In the genomic region with DNA sequence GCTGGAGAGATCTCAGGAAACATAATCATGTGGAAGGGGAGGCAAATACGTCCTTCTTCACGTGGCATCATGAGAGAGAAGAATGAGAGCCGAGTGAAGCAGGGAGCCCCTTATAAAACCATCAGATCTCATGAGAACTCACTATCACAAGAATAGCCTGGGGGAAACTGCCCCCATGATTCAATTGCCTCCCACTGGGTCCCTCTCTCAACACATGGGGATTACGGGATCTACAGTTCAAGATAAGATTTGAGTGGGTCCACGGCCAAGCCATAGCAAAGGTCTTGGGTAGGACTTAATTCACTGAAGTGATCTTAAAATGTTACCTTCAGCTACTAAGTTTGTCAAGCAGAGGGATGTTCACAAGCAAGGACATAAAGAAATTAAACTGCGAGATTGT, we compare ENCODE assay signal across 33 cellular contexts.
A peak's percentile ranks its signal among the peaks of the same experiment; 100 is the strongest.
DNase-seq lines count a peak whose midpoint lies in the region; ATAC-seq, FAIRE-seq and TF ChIP-seq lines count a peak whose summit lies in the region.
"Had no signal": no experiment of that assay in that cellular context is flagged by ENCODE, and none has a peak within 500 bp of the region (broad histone marks: within the 10 kb centered on the region; RNA-seq: fewer than 3 reads in every experiment).

No MANE protein-coding gene starts in this region.

- H3K56ac ChIP-seq in mesendoderm (ENCODE audit: low read length) = no peak overlapping the region

- CTCF ChIA-PET in HepG2 (lab: Yijun Ruan, JAX; ENCODE audit: low intra/inter-chr PET ratio, low total read pairs) (no interaction called here), PC-3 (lab: Charles Lee) (no interaction called here)

- no peak overlapping the region for H3K9ac ChIP-seq in HepG2 (ENCODE audit: insufficient read depth, low read depth, low read length)
- H3K9ac ChIP-seq in PC-3 (ENCODE audit: low read length) = no peak overlapping the region
- H3K9ac ChIP-seq in mesendoderm (ENCODE audit: low read length) = no peak overlapping the region
- H3K9ac ChIP-seq in kidney (ENCODE audit: low read length in 2 of 2) = no peak overlapping the region
- H3K9ac ChIP-seq: BLaER1; BLaER1 treated with 17β-estradiol and CSF1 and Interleukin-3, amounts not matched to agents 10 nM and 100 nM had no signal

- H3K79me1 ChIP-seq in mesendoderm (ENCODE audit: low read length) = no peaks in the 10 kb centered on the region

- no peak overlapping the region for H2BK15ac ChIP-seq in mesendoderm (replicated peaks; ENCODE audit: low read depth)

- no peak for DNase-seq in HepG2 (ENCODE audit: low spot score)
- no peak for DNase-seq in right lobe of liver
- DNase-seq in PC-3 = no peak
- DNase-seq in mesendoderm = peak; percentile 14
- no peak for DNase-seq in kidney
- DNase-seq: 8988T; ACHN; AML-193; BE2C; C1 segment of cervical spinal cord; Caco-2; Calu3; CD4-positive, alpha-beta memory T cell; CD4-positive, alpha-beta T cell; CD4-positive, CD25-positive, alpha-beta regulatory T cell; CD8-positive, alpha-beta memory T cell; CD8-positive, alpha-beta T cell; COR-L47; DMS 273 treated with DMSO at 0.1 percent for 48 hours; DMS153; DMS53; DMS79; DMS79 treated with DMSO at 0.1 percent for 48 hours; DND-41; EL had no signal

- no peak overlapping the region for H3K18ac ChIP-seq in mesendoderm (ENCODE audit: low read length)

- WGBS in HepG2 (ENCODE audit: low lambda C conversion rate) = 25% methylated on average over 6 of the region's 6 CpGs
- WGBS in right lobe of liver (ENCODE audit: insufficient coverage, low coverage, low lambda C conversion rate, missing lambda C conversion rate) = 73% methylated on average over 6 of the region's 6 CpGs
- no CpG with 5 or more reads among the region's 6 CpGs for WGBS in mesendoderm (ENCODE audit: extremely low coverage, insufficient coverage, low lambda C conversion rate)

- no peak for FAIRE-seq in HepG2 (lab: Jason Lieb, UNC)
- FAIRE-seq in kidney (lab: Jason Lieb, UNC) = no peak
- FAIRE-seq: A204.1, A549, D721Med had no signal

- H2BK5ac ChIP-seq in mesendoderm (ENCODE audit: low read length) = no peak overlapping the region

- H3K9me2 ChIP-seq in PC-3 (replicated peaks; ENCODE audit: low read length) = no peaks in the 10 kb centered on the region

- intact Hi-C loops in HepG2 (cut with micrococcal nuclease; ENCODE audit: unreplicated experiment) = no loop called here
- intact Hi-C loops in right lobe of liver (cut with DNase I) = no loop called here
- intact Hi-C loops in PC-3 (cut with micrococcal nuclease) = no loop called here
- intact Hi-C loops in kidney (cut with DNase I) = no loop called here

- no peak overlapping the region for H3K4me2 ChIP-seq in HepG2 (ENCODE audit: low read depth, low read length)
- no peak overlapping the region for H3K4me2 ChIP-seq in PC-3 (ENCODE audit: low read length)
- no peak overlapping the region for H3K4me2 ChIP-seq in mesendoderm (ENCODE audit: low read length)
- H3K4me2 ChIP-seq: A549; BLaER1; BLaER1 treated with 17β-estradiol and CSF1 and Interleukin-3, amounts not matched to agents 10 nM and 100 nM had no signal

- H2BK120ac ChIP-seq in mesendoderm (ENCODE audit: low read depth, low read length) = no peak overlapping the region

- H3K27ac ChIP-seq in HepG2 (ENCODE audit: extremely low read length, insufficient read depth, low read length) = no peak overlapping the region
- no peak overlapping the region for H3K27ac ChIP-seq in right lobe of liver
- no peak overlapping the region for H3K27ac ChIP-seq in PC-3 (ENCODE audit: low read length)
- H3K27ac ChIP-seq in mesendoderm (ENCODE audit: low read depth, low read length) = no peak overlapping the region
- H3K27ac ChIP-seq in kidney (ENCODE audit: low read depth in 2 of 2, low read length in 2 of 2) = no peak overlapping the region
- H3K27ac ChIP-seq: 22Rv1; A549; BLaER1; BLaER1 treated with 17β-estradiol and CSF1 and Interleukin-3, amounts not matched to agents 10 nM and 100 nM; C4-2B had no signal

- H3K23ac ChIP-seq in mesendoderm (ENCODE audit: low read length) = no peak overlapping the region

- no peaks in the 10 kb centered on the region for H3K36me3 ChIP-seq in HepG2 (replicated peaks in 1 of 2; ENCODE audit: control insufficient read depth in 1 of 2, insufficient read depth in 2 of 2, low read length in 2 of 2)
- no peaks in the 10 kb centered on the region for H3K36me3 ChIP-seq in right lobe of liver
- no peaks in the 10 kb centered on the region for H3K36me3 ChIP-seq in PC-3 (ENCODE audit: low read depth, low read length)
- H3K36me3 ChIP-seq in mesendoderm (ENCODE audit: control insufficient read depth, insufficient read depth, low read length) = no peaks in the 10 kb centered on the region
- no peaks in the 10 kb centered on the region for H3K36me3 ChIP-seq in kidney (ENCODE audit: control insufficient read depth in 1 of 2, insufficient read depth in 2 of 2, low read length in 2 of 2)
- H3K36me3 ChIP-seq: BE2C; BLaER1; BLaER1 treated with 17β-estradiol and CSF1 and Interleukin-3, amounts not matched to agents 10 nM and 100 nM had no signal

- no peak for TF ChIP-seq RAD21 in HepG2 (CRISPR knock-in tag; IDR thresholded peaks at IDR 0.05)

- H4K8ac ChIP-seq in mesendoderm (ENCODE audit: low read depth, low read length) = no peak overlapping the region

- POLR2A ChIA-PET in HepG2 (lab: Yijun Ruan, JAX) (no interaction called here), PC-3 (lab: Charles Lee; ENCODE audit: unreplicated experiment) (interaction anchor here (0.6 kb wide), 1 partner anchor 11 kb away, joined by 13 read pairs; no protein-coding TSS in a partner anchor)

- TF ChIP-seq EP300 in HepG2 (IDR thresholded peaks at IDR 0.05; ENCODE audit: low read depth in 2 of 2, low read length in 2 of 2) (no peak), HepG2 (CRISPR knock-in tag; IDR thresholded peaks at IDR 0.05; ENCODE audit: borderline replicate concordance) (no peak)

- no peak for TF ChIP-seq CTCF in HepG2 (CRISPR knock-in tag; IDR thresholded peaks at IDR 0.05)
- no peak for TF ChIP-seq CTCF in right lobe of liver (IDR thresholded peaks at IDR 0.05)
- no peak for TF ChIP-seq CTCF in PC-3 (conservative IDR thresholded peaks at IDR 0.05; ENCODE audit: low read depth, low read length)
- TF ChIP-seq CTCF in kidney (IDR thresholded peaks at IDR 0.05; ENCODE audit: borderline replicate concordance, extremely low read depth, insufficient read depth) = no peak

- no peak overlapping the region for H3K4ac ChIP-seq in mesendoderm (ENCODE audit: low read depth, low read length)

- H2AK5ac ChIP-seq in mesendoderm (ENCODE audit: low read length) = no peak overlapping the region

- no TSS peak for BruUV-seq in HepG2 (replicated peaks; lab: Mats Ljungman, UMichigan)
- TSS peak; percentile 4 for BruUV-seq in PC-3 (replicated peaks; lab: Mats Ljungman, UMichigan)

- no peaks in the 10 kb centered on the region for H3F3A ChIP-seq in PC-3 (ENCODE audit: low read length, unreplicated experiment)

- no peak for ATAC-seq in HepG2
- no peak for ATAC-seq in right lobe of liver
- no peak for ATAC-seq in PC-3
- ATAC-seq in HG02642 (IDR thresholded peaks at IDR 0.05; ENCODE audit: poor library complexity, unreplicated experiment) = no peak
- ATAC-seq: A549; CD8-positive, alpha-beta T cell had no signal

- H2AFZ ChIP-seq in HepG2 (ENCODE audit: low read length) (no peak overlapping the region), PC-3 (ENCODE audit: low read length) (no peak overlapping the region)

- H3K9me3 ChIP-seq in HepG2 (ENCODE audit: low read length) (peaks cover 19% of the 10 kb centered on the region), right lobe of liver (no peaks in the 10 kb centered on the region), PC-3 (ENCODE audit: low read length) (no peaks in the 10 kb centered on the region), kidney (ENCODE audit: control insufficient read depth in 1 of 2, low read length in 2 of 2) (no peaks in the 10 kb centered on the region)
- H3K9me3 ChIP-seq: BE2C had no signal

- H3K4me1 ChIP-seq in HepG2 (ENCODE audit: insufficient read depth, low read length) (no peaks in the 10 kb centered on the region), right lobe of liver (no peaks in the 10 kb centered on the region), PC-3 (ENCODE audit: insufficient read depth, low read length) (no peaks in the 10 kb centered on the region), mesendoderm (ENCODE audit: control insufficient read depth, low read depth, low read length) (no peaks in the 10 kb centered on the region), kidney (ENCODE audit: control insufficient read depth in 1 of 2, insufficient read depth in 1 of 2, low read depth in 1 of 2, low read length in 2 of 2) (no peaks in the 10 kb centered on the region)
- H3K4me1 ChIP-seq: A549; BE2C; BLaER1; BLaER1 treated with 17β-estradiol and CSF1 and Interleukin-3, amounts not matched to agents 10 nM and 100 nM; Caco-2 had no signal

- H3K4me3 ChIP-seq in HepG2 (replicated peaks in 1 of 3; ENCODE audit: insufficient read depth in 1 of 3, low read depth in 2 of 3, low read length in 3 of 3) = no peak overlapping the region
- no peak overlapping the region for H3K4me3 ChIP-seq in right lobe of liver
- no peak overlapping the region for H3K4me3 ChIP-seq in PC-3 (ENCODE audit: low read length)
- H3K4me3 ChIP-seq in mesendoderm (ENCODE audit: low read length) = no peak overlapping the region
- no peak overlapping the region for H3K4me3 ChIP-seq in kidney (ENCODE audit: low read length in 2 of 2)
- H3K4me3 ChIP-seq: A549; BLaER1; BLaER1 treated with 17β-estradiol and CSF1 and Interleukin-3, amounts not matched to agents 10 nM and 100 nM had no signal

- H4K5ac ChIP-seq in mesendoderm (ENCODE audit: low read length) = no peak overlapping the region

- in situ Hi-C loops in HepG2 (cut with HindIII; ENCODE audit: extremely low pct_ligation_motif_present, low pct_unique_long_range_greater_than_20kb) = no loop called here

- no peaks in the 10 kb centered on the region for H3K79me2 ChIP-seq in HepG2 (ENCODE audit: insufficient read depth, low read length)
- no peaks in the 10 kb centered on the region for H3K79me2 ChIP-seq in PC-3 (ENCODE audit: low read length)
- H3K79me2 ChIP-seq in mesendoderm (ENCODE audit: control insufficient read depth, insufficient read depth, low read length) = no peaks in the 10 kb centered on the region

- H3K27me3 ChIP-seq in HepG2 (ENCODE audit: control insufficient read depth in 1 of 2, insufficient read depth in 2 of 2, low read length in 2 of 2) (peaks cover 0 to 4% of the 10 kb centered on the region in 2 experiments; a peak in 1 of 5 replicates), right lobe of liver (no peaks in the 10 kb centered on the region), PC-3 (ENCODE audit: low read length) (no peaks in the 10 kb centered on the region), mesendoderm (ENCODE audit: insufficient read depth, low read length, poor library complexity) (no peaks in the 10 kb centered on the region)
- H3K27me3 ChIP-seq: BE2C; BLaER1; BLaER1 treated with 17β-estradiol and CSF1 and Interleukin-3, amounts not matched to agents 10 nM and 100 nM had no signal

- H4K20me1 ChIP-seq in HepG2 (ENCODE audit: insufficient read depth, low read length) (no peaks in the 10 kb centered on the region), PC-3 (ENCODE audit: low read length) (no peaks in the 10 kb centered on the region)
- H4K20me1 ChIP-seq: BLaER1; BLaER1 treated with 17β-estradiol and CSF1 and Interleukin-3, amounts not matched to agents 10 nM and 100 nM had no signal

- no peak for TF ChIP-seq POLR2A in HepG2 (IDR thresholded peaks at IDR 0.05; ENCODE audit: insufficient read depth in 1 of 2, low read depth in 2 of 2, low read length in 2 of 2)
- TF ChIP-seq POLR2A in right lobe of liver (IDR thresholded peaks at IDR 0.05) = no peak
